Comparison of ENCODE assay signal across 18 cellular contexts in genomic region chr16:66135376-66135775, GRCh38.
A peak's percentile ranks its signal among the peaks of the same experiment; 100 is the strongest.
DNase-seq lines count a peak whose midpoint lies in the region; ATAC-seq and TF ChIP-seq lines count a peak whose summit lies in the region.
"Had no signal": no experiment of that assay in that cellular context is flagged by ENCODE, and none has a peak within 500 bp of the region (broad histone marks: within the 10 kb centered on the region; RNA-seq: fewer than 3 reads in every experiment).

No MANE protein-coding gene starts in this region.

- H3K27ac ChIP-seq in IMR-90 (ENCODE audit: insufficient read depth, low read length) (peak overlapping the region; percentile 58; the same call in 1 of the 2 replicates), mesenchymal stem cell (ENCODE audit: low read length, poor library complexity, severe bottlenecking) (peak overlapping the region; percentile 6), testis (peak overlapping the region in 1 of 2 donors; percentile 5)

- H4K91ac ChIP-seq in IMR-90 (ENCODE audit: insufficient read depth, low read depth, low read length) (peak overlapping the region; percentile 98), mesenchymal stem cell (ENCODE audit: low read length) (peak overlapping the region; percentile 7)

- no peaks in the 10 kb centered on the region for H3K4me1 Mint-ChIP-seq in Calu3 (ENCODE audit: low read depth, unreplicated experiment)
- H3K4me1 Mint-ChIP-seq in activated CD4-positive, alpha-beta memory T cell treated with anti-CD3 and anti-CD28 coated beads for 36 hours (ENCODE audit: low read depth), result no peaks in the 10 kb centered on the region
- H3K4me1 Mint-ChIP-seq: natural killer cell had no signal

- TF ChIP-seq CTCF in IMR-90 (conservative IDR thresholded peaks at IDR 0.05; ENCODE audit: low read depth, low read length) (no peak), testis (IDR thresholded peaks at IDR 0.05) (no peak), Calu3 (IDR thresholded peaks at IDR 0.05; ENCODE audit: unreplicated experiment) (no peak)

- TF ChIP-seq POLR2A in IMR-90 (IDR thresholded peaks at IDR 0.05; ENCODE audit: low read depth, low read length), result no peak
- no peak for TF ChIP-seq POLR2A in testis (IDR thresholded peaks at IDR 0.05)

- H2BK15ac ChIP-seq in IMR-90 (ENCODE audit: low read depth, low read length) (peak overlapping the region; percentile 97; the same call in 2 of the 3 replicates), mesenchymal stem cell (ENCODE audit: low read depth, poor library complexity, severe bottlenecking) (peak overlapping the region; percentile 21)

- no peak for TF ChIP-seq RAD21 in IMR-90 (IDR thresholded peaks at IDR 0.05; ENCODE audit: low read length)

- intact Hi-C loops in IMR-90 (cut with micrococcal nuclease), result loop anchor here (5.0 to 10.0 kb wide), 2 partner anchors 438 to 561 kb away; no protein-coding TSS in a partner anchor
- intact Hi-C loops in Right ventricle myocardium superior (cut with DNase I), result no loop called here
- intact Hi-C loops in testis (cut with DNase I; ENCODE audit: low total_unique reads), result no loop called here
- intact Hi-C loops in Calu3 (cut with micrococcal nuclease; ENCODE audit: unreplicated experiment), result no loop called here
- intact Hi-C loops in activated CD4-positive, alpha-beta memory T cell treated with anti-CD3 and anti-CD28 coated beads for 36 hours (cut with micrococcal nuclease), result no loop called here

- H3K9me3 ChIP-seq in IMR-90 (ENCODE audit: control insufficient read depth, insufficient read depth, low read length), result no peaks in the 10 kb centered on the region
- no peaks in the 10 kb centered on the region for H3K9me3 ChIP-seq in mesenchymal stem cell (ENCODE audit: control insufficient read depth, low read length)
- H3K9me3 ChIP-seq in testis, result no peaks in the 10 kb centered on the region

- 38% methylated on average over 3 of the region's 4 CpGs; no CpG with 5 or more reads in 1 of the 2 experiments for WGBS in IMR-90 (ENCODE audit: extremely low coverage in 2 of 2, insufficient read length in 1 of 2), 2 experiments
- 62% methylated on average over 4 of the region's 4 CpGs for WGBS in mesenchymal stem cell
- 43 to 68% methylated on average over 3 to 4 of the region's 4 CpGs for WGBS in testis, 2 donors

- H2BK12ac ChIP-seq in mesenchymal stem cell (ENCODE audit: low read length in 2 of 2), result peak overlapping the region; percentile 49 to 81

- H3K27me3 Mint-ChIP-seq in Calu3 (ENCODE audit: unreplicated experiment), result peaks cover 86% of the 10 kb centered on the region
- peaks cover 9% of the 10 kb centered on the region for H3K27me3 Mint-ChIP-seq in activated CD4-positive, alpha-beta memory T cell treated with anti-CD3 and anti-CD28 coated beads for 36 hours

- peak overlapping the region; percentile 61 for H2AFZ ChIP-seq in IMR-90 (replicated peaks; ENCODE audit: low read length, poor library complexity)
- no peak overlapping the region for H2AFZ ChIP-seq in mesenchymal stem cell (ENCODE audit: low read depth, low read length)

- H3K27ac Mint-ChIP-seq in Calu3 (ENCODE audit: unreplicated experiment), result no peak overlapping the region
- H3K27ac Mint-ChIP-seq in activated CD4-positive, alpha-beta memory T cell treated with anti-CD3 and anti-CD28 coated beads for 36 hours, result no peak overlapping the region
- H3K27ac Mint-ChIP-seq: activated CD8-positive, alpha-beta T cell treated with anti-CD3 and anti-CD28 coated beads, Interleukin-2, amount 10 ng/mL, durations not matched to agents 7 days and 5 days; effector memory CD8-positive, alpha-beta T cell; natural killer cell had no signal

- BruUV-seq in IMR-90 (replicated peaks; lab: Mats Ljungman, UMichigan) (no TSS peak), Calu3 (replicated peaks; lab: Mats Ljungman, UMichigan) (no TSS peak)

- H3K14ac ChIP-seq in IMR-90 (replicated peaks; ENCODE audit: low read depth, low read length), result peak overlapping the region; percentile 54; the same call in 1 of the 2 replicates
- H3K14ac ChIP-seq in mesenchymal stem cell (ENCODE audit: low read length in 2 of 2), result no peak overlapping the region

- DNase-seq in IMR-90, result peak; percentile 25
- peak; percentile 73 for DNase-seq in Right ventricle myocardium superior
- no peak for DNase-seq in mesenchymal stem cell
- peak; percentile 60 for DNase-seq in testis
- DNase-seq in Calu3, result no peak
- DNase-seq in activated CD4-positive, alpha-beta memory T cell treated with anti-CD3 and anti-CD28 coated beads for 36 hours, result no peak
- DNase-seq in SIG-M5 treated with dmso at 0.1 percent for 504 hours (lab: John Stamatoyannopoulos, UW; ENCODE audit: unreplicated experiment), result no peak
- no peak for DNase-seq in NCI-H748 treated with DMSO at 0.1 percent for 48 hours (lab: John Stamatoyannopoulos, UW)
- DNase-seq: activated CD8-positive, alpha-beta T cell treated with anti-CD3 and anti-CD28 coated beads, Interleukin-2, amount 10 ng/mL, durations not matched to agents 7 days and 5 days; activated effector memory CD4-positive, alpha-beta T cell treated with Interleukin-2 at 50 U/mL for 16 hours; AML-193; effector memory CD8-positive, alpha-beta T cell; H7; natural killer cell; NCI-H1417 treated with DMSO at 0.1 percent for 48 hours; OCI-M1; stimulated activated naive CD4-positive, alpha-beta T cell treated with Interleukin-2 at 50 U/mL for 16 hours had no signal

- peak overlapping the region; percentile 62; the same call in 1 of the 2 replicates for H3K23ac ChIP-seq in IMR-90 (ENCODE audit: low read depth, low read length)
- H3K23ac ChIP-seq in mesenchymal stem cell (ENCODE audit: low read length in 2 of 2), result no peak overlapping the region

- H2BK120ac ChIP-seq in IMR-90 (ENCODE audit: low read depth, low read length), result peak overlapping the region; percentile 97
- H2BK120ac ChIP-seq in mesenchymal stem cell (ENCODE audit: low read depth, low read length), result no peak overlapping the region

- peaks cover 29% of the 10 kb centered on the region for H3K9me1 ChIP-seq in IMR-90 (ENCODE audit: insufficient read depth, low read length)

- dilution Hi-C loops in IMR-90 (cut with HindIII; ENCODE audit: low sequenced_read_pairs, unreplicated experiment), result no loop called here

- no peak overlapping the region for H3K56ac ChIP-seq in IMR-90 (ENCODE audit: extremely low read depth, insufficient read depth, low read length)

- H4K5ac ChIP-seq in IMR-90 (ENCODE audit: low read depth, low read length), result peak overlapping the region; percentile 25

- CTCF ChIA-PET in IMR-90 (lab: Yijun Ruan, JAX), result interaction anchor here (0.9 kb wide), 1 partner anchor 11 kb away, joined by 3 read pairs; no protein-coding TSS in a partner anchor
- CTCF ChIA-PET in Calu3 (lab: Charles Lee), result no interaction called here
- CTCF ChIA-PET in activated CD4-positive, alpha-beta memory T cell treated with anti-CD3 and anti-CD28 coated beads for 36 hours (lab: Charles Lee), result no interaction called here

- ATAC-seq in IMR-90 (ENCODE audit: low read depth) (no peak), Right ventricle myocardium superior (ENCODE audit: poor library complexity) (peak; percentile 97)
- ATAC-seq: activated CD8-positive, alpha-beta T cell treated with anti-CD3 and anti-CD28 coated beads, Interleukin-2, amount 10 ng/mL, durations not matched to agents 7 days and 5 days; effector memory CD8-positive, alpha-beta T cell; K562; natural killer cell had no signal

- in situ Hi-C loops in IMR-90 (cut with MboI; ENCODE audit: low sequenced_read_pairs), result no loop called here

- H3K4me2 ChIP-seq in IMR-90 (ENCODE audit: low read depth, low read length) (no peak overlapping the region), mesenchymal stem cell (ENCODE audit: low read length, poor library complexity, severe bottlenecking) (no peak overlapping the region)

- H3K36me3 ChIP-seq in IMR-90 (ENCODE audit: control insufficient read depth, insufficient read depth, low read length), result no peaks in the 10 kb centered on the region
- no peaks in the 10 kb centered on the region for H3K36me3 ChIP-seq in mesenchymal stem cell (ENCODE audit: control insufficient read depth in 1 of 2, insufficient read depth in 2 of 2, low read depth in 1 of 2, low read length in 2 of 2)
- no peaks in the 10 kb centered on the region for H3K36me3 ChIP-seq in testis (ENCODE audit: low read depth, missing control alignments)

- no peaks in the 10 kb centered on the region for H3K9me3 Mint-ChIP-seq in Calu3 (ENCODE audit: low read depth, unreplicated experiment)
- H3K9me3 Mint-ChIP-seq in activated CD4-positive, alpha-beta memory T cell treated with anti-CD3 and anti-CD28 coated beads for 36 hours, result no peaks in the 10 kb centered on the region
- H3K9me3 Mint-ChIP-seq: effector memory CD8-positive, alpha-beta T cell; natural killer cell had no signal

- POLR2A ChIA-PET in IMR-90 (lab: Charles Lee; ENCODE audit: unreplicated experiment), result no interaction called here
- POLR2A ChIA-PET in activated CD4-positive, alpha-beta memory T cell treated with anti-CD3 and anti-CD28 coated beads for 36 hours (lab: Charles Lee), result no interaction called here

- H4K8ac ChIP-seq in IMR-90 (ENCODE audit: low read depth in 2 of 2, low read length in 2 of 2) (peak overlapping the region; percentile 83 to 86; a peak in 3 of 4 replicates), mesenchymal stem cell (ENCODE audit: low read length) (no peak overlapping the region)

- no peak overlapping the region for H3K4me3 Mint-ChIP-seq in Calu3 (ENCODE audit: low read depth, unreplicated experiment)
- no peak overlapping the region for H3K4me3 Mint-ChIP-seq in activated CD4-positive, alpha-beta memory T cell treated with anti-CD3 and anti-CD28 coated beads for 36 hours
- H3K4me3 Mint-ChIP-seq: activated CD8-positive, alpha-beta T cell treated with anti-CD3 and anti-CD28 coated beads, Interleukin-2, amount 10 ng/mL, durations not matched to agents 7 days and 5 days; effector memory CD8-positive, alpha-beta T cell; natural killer cell had no signal

- H2BK20ac ChIP-seq in IMR-90 (ENCODE audit: low read depth, low read length), result peak overlapping the region; percentile 99

- H2BK5ac ChIP-seq in IMR-90 (ENCODE audit: low read depth, low read length, poor library complexity, severe bottlenecking) (peak overlapping the region; percentile 49), mesenchymal stem cell (ENCODE audit: low read depth, low read length, poor library complexity, severe bottlenecking) (no peak overlapping the region)

- H3K4me1 ChIP-seq in IMR-90 (ENCODE audit: control insufficient read depth, insufficient read depth, low read length), result peaks cover 44% of the 10 kb centered on the region
- H3K4me1 ChIP-seq in mesenchymal stem cell (ENCODE audit: control insufficient read depth, insufficient read depth, low read depth, low read length), result peaks cover 18% of the 10 kb centered on the region
- H3K4me1 ChIP-seq in testis, result peaks cover 9% of the 10 kb centered on the region

- peak overlapping the region; percentile 2 for H2AK9ac ChIP-seq in IMR-90 (replicated peaks; ENCODE audit: low read depth, low read length, poor library complexity)

- no peaks in the 10 kb centered on the region for H4K20me1 ChIP-seq in IMR-90 (ENCODE audit: insufficient read depth, low read length)

- peak overlapping the region; percentile 90 for H2AK5ac ChIP-seq in IMR-90 (ENCODE audit: low read depth, low read length)
- H2AK5ac ChIP-seq in mesenchymal stem cell (ENCODE audit: low read length, severe bottlenecking), result peak overlapping the region; percentile 91

- H3K79me1 ChIP-seq in IMR-90 (ENCODE audit: low read depth in 1 of 2, low read length in 2 of 2) (no peaks in the 10 kb centered on the region), mesenchymal stem cell (replicated peaks; ENCODE audit: low read length, poor library complexity, severe bottlenecking) (no peaks in the 10 kb centered on the region)

- H3K9ac ChIP-seq in IMR-90 (ENCODE audit: low read depth, low read length), result no peak overlapping the region
- H3K9ac ChIP-seq in mesenchymal stem cell (ENCODE audit: low read length), result no peak overlapping the region

- H3K18ac ChIP-seq in IMR-90 (ENCODE audit: low read depth, low read length) (peak overlapping the region; percentile 64), mesenchymal stem cell (ENCODE audit: low read depth in 1 of 2, low read length in 2 of 2) (peak overlapping the region; percentile 25 to 52)

- H3K4ac ChIP-seq in IMR-90 (ENCODE audit: low read depth, low read length) (peak overlapping the region; percentile 98), mesenchymal stem cell (ENCODE audit: low read depth in 1 of 2, low read length in 2 of 2) (peak overlapping the region; percentile 13 to 15)

- no peaks in the 10 kb centered on the region for H3K27me3 ChIP-seq in IMR-90 (ENCODE audit: control insufficient read depth, insufficient read depth, low read length)
- H3K27me3 ChIP-seq in mesenchymal stem cell (ENCODE audit: control insufficient read depth in 1 of 2, insufficient read depth in 1 of 2, low read length in 2 of 2), result no peaks in the 10 kb centered on the region
- H3K27me3 ChIP-seq in testis, result no peaks in the 10 kb centered on the region

- no peaks in the 10 kb centered on the region for H3K36me3 Mint-ChIP-seq in Calu3 (ENCODE audit: insufficient read depth, unreplicated experiment)
- no peaks in the 10 kb centered on the region for H3K36me3 Mint-ChIP-seq in activated CD4-positive, alpha-beta memory T cell treated with anti-CD3 and anti-CD28 coated beads for 36 hours
- H3K36me3 Mint-ChIP-seq: natural killer cell had no signal

- no peak overlapping the region for H3K4me3 ChIP-seq in IMR-90 (ENCODE audit: insufficient read depth, low read depth, low read length)
- no peak overlapping the region for H3K4me3 ChIP-seq in mesenchymal stem cell (ENCODE audit: insufficient read depth in 1 of 2, low read depth in 1 of 2, low read length in 2 of 2)
- no peak overlapping the region for H3K4me3 ChIP-seq in testis
- H3K4me3 ChIP-seq: K562 had no signal

Comparison
In these comparisons a context has a peak if more than half of its experiments do, and no peak if none do; other contexts are left out.
1. DNase-seq: peak in IMR-90 (single experiment), Right ventricle myocardium superior (single experiment) and testis (single experiment); none in mesenchymal stem cell (single experiment), Calu3 (single experiment), activated CD4-positive, alpha-beta memory T cell treated with anti-CD3 and anti-CD28 coated beads for 36 hours (single experiment), SIG-M5 treated with dmso at 0.1 percent for 504 hours (single experiment) and NCI-H748 treated with DMSO at 0.1 percent for 48 hours (single experiment).